Comparison of ENCODE assay signal across 8 cellular contexts in the genomic region with DNA sequence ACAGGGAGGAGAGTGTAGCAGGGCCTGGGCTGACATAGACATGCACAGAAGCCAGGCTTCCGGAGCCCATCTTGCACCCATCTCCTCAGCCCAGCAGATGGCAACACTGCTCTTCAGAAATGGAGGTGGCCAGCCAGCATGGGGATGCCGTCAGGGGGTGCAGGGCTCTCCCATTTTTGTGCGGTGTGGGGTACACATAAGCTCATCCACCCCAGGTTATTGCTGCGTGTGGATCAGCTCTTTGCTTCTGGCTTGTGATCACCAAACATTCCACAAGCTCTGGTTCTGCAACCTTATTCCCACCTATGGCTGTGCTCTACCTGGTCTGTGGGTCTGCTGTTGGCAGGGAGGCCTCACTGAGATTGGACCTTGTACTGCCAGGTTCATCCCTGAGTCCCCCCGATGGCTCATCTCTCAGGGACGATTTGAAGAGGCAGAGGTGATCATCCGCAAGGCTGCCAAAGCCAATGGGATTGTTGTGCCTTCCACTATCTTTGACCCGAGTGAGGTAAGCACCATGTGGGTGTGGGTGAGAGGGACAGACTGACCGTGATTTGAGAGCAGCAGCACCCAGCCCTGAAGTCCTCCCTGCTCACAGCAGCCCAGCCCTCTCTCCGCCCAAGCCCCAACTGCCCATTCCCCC. TPM values are rescaled to one million over a fixed set of nuclear protein-coding genes. Genes with fewer than 3 reads are reported as not detected.
DNase-seq lines count a peak whose midpoint lies in the region; ATAC-seq and TF ChIP-seq lines count a peak whose summit lies in the region.

No MANE protein-coding gene starts in this region.

- H3K4me3 Mint-ChIP-seq in CD4-positive, alpha-beta memory T cell, result peak overlapping the region in 1 of 8 donors; percentile 36
- no peak overlapping the region for H3K4me3 Mint-ChIP-seq in activated T-helper 2 cell treated with anti-CD3 and anti-CD28 coated beads, Interferon-gamma antibody, Interleukin-2, Interleukin-4, amounts not matched to agents 10 μg/mL and 5 μg/mL and 100 μg/mL, durations not matched to agents 14 hours and 24 hours and 36 hours (ENCODE audit: low read depth)

- intact Hi-C loops in CD4-positive, alpha-beta memory T cell (cut with micrococcal nuclease), result loop anchor here (1.0 to 10.0 kb wide), 6 partner anchors 25 to 328 kb away; partner anchors contain the start of gene IL3
- intact Hi-C loops in activated T-helper 2 cell treated with anti-CD3 and anti-CD28 coated beads, Interferon-gamma antibody, Interleukin-2, Interleukin-4, amounts not matched to agents 10 μg/mL and 5 μg/mL and 100 μg/mL, durations not matched to agents 14 hours and 24 hours and 36 hours (cut with micrococcal nuclease), result loop anchor here (1.0 to 5.0 kb wide), 5 partner anchors 41 to 496 kb away; partner anchors contain the start of gene KIF3A
- intact Hi-C loops in testis (cut with DNase I; ENCODE audit: low total_unique reads), result loop anchor here (5.0 kb wide), 1 partner anchor 111 kb away; no protein-coding TSS in a partner anchor

- WGBS in testis, 2 donors, result 41 to 43% methylated on average over 9 to 10 of the region's 10 CpGs

- H3K4me3 ChIP-seq in CD4-positive, alpha-beta memory T cell (ENCODE audit: low read length in 2 of 2), result no peak overlapping the region
- no peak overlapping the region for H3K4me3 ChIP-seq in fibroblast of villous mesenchyme (ENCODE audit: low read depth, low read length)
- no peak overlapping the region for H3K4me3 ChIP-seq in testis

- H3K36me3 Mint-ChIP-seq in CD4-positive, alpha-beta memory T cell, result peaks cover 0 to 1% of the 10 kb centered on the region in 2 donors
- no peaks in the 10 kb centered on the region for H3K36me3 Mint-ChIP-seq in activated T-helper 2 cell treated with anti-CD3 and anti-CD28 coated beads, Interferon-gamma antibody, Interleukin-2, Interleukin-4, amounts not matched to agents 10 μg/mL and 5 μg/mL and 100 μg/mL, durations not matched to agents 14 hours and 24 hours and 36 hours (ENCODE audit: low read depth)

- H3K27ac Mint-ChIP-seq in CD4-positive, alpha-beta memory T cell, result peak overlapping the region; percentile 22 to 88 (median 31)
- H3K27ac Mint-ChIP-seq in activated T-helper 2 cell treated with anti-CD3 and anti-CD28 coated beads, Interferon-gamma antibody, Interleukin-2, Interleukin-4, amounts not matched to agents 10 μg/mL and 5 μg/mL and 100 μg/mL, durations not matched to agents 14 hours and 24 hours and 36 hours, result peak overlapping the region; percentile 24

- H3K9me3 ChIP-seq in CD4-positive, alpha-beta memory T cell (ENCODE audit: control insufficient read depth in 1 of 2, low read length in 2 of 2), result no peaks in the 10 kb centered on the region
- H3K9me3 ChIP-seq in testis, result no peaks in the 10 kb centered on the region

- H3K27me3 Mint-ChIP-seq in CD4-positive, alpha-beta memory T cell, result no peaks in the 10 kb centered on the region
- H3K27me3 Mint-ChIP-seq in activated T-helper 2 cell treated with anti-CD3 and anti-CD28 coated beads, Interferon-gamma antibody, Interleukin-2, Interleukin-4, amounts not matched to agents 10 μg/mL and 5 μg/mL and 100 μg/mL, durations not matched to agents 14 hours and 24 hours and 36 hours (ENCODE audit: low read depth), result no peaks in the 10 kb centered on the region

- POLR2A ChIA-PET in CD4-positive, alpha-beta memory T cell (lab: Charles Lee; ENCODE audit: partially characterized antibody), result interaction anchor here (0.6 to 8.6 kb wide), 21 partner anchors 9 to 117 kb away, joined by 3 to 151 read pairs (median 5); partner anchors contain the start of genes IRF1 and SLC22A5

- peak; percentile 86 for ATAC-seq in GM19328 (IDR thresholded peaks at IDR 0.05; ENCODE audit: unreplicated experiment)
- ATAC-seq in HG03442 (IDR thresholded peaks at IDR 0.05; ENCODE audit: unreplicated experiment), result peak; percentile 85

- CTCF ChIA-PET in CD4-positive, alpha-beta memory T cell (lab: Charles Lee; ENCODE audit: partially characterized antibody), result interaction anchor here (0.7 to 16.9 kb wide), 38 partner anchors 10 to 496 kb away, joined by 3 to 543 read pairs (median 5); partner anchors contain the start of genes IRF1 and SLC22A5

- DNase-seq in CD4-positive, alpha-beta memory T cell, result peak; percentile 75 to 80 (median 78)
- DNase-seq in SHP77 (lab: John Stamatoyannopoulos, UW) (peak; percentile 24 to 54), fibroblast of villous mesenchyme (ENCODE audit: low read depth) (peak; percentile 80), occipital lobe (lab: John Stamatoyannopoulos, UW) (peak; percentile 20), testis (peak; percentile 81)
- DNase-seq in activated T-helper 2 cell treated with anti-CD3 and anti-CD28 coated beads, Interferon-gamma antibody, Interleukin-2, Interleukin-4, amounts not matched to agents 10 μg/mL and 5 μg/mL and 100 μg/mL, durations not matched to agents 14 hours and 24 hours and 36 hours (ENCODE audit: low spot score), result peak; percentile 73

- H3K4me1 Mint-ChIP-seq in CD4-positive, alpha-beta memory T cell, result peaks cover 20 to 53% (median 33%) of the 10 kb centered on the region in 4 donors
- peaks cover 42% of the 10 kb centered on the region for H3K4me1 Mint-ChIP-seq in activated T-helper 2 cell treated with anti-CD3 and anti-CD28 coated beads, Interferon-gamma antibody, Interleukin-2, Interleukin-4, amounts not matched to agents 10 μg/mL and 5 μg/mL and 100 μg/mL, durations not matched to agents 14 hours and 24 hours and 36 hours (ENCODE audit: low read depth)

- H3K27ac ChIP-seq in CD4-positive, alpha-beta memory T cell (ENCODE audit: low read depth, low read length), result no peak overlapping the region
- peak overlapping the region; percentile 35 to 66 for H3K27ac ChIP-seq in testis

- H3K36me3 ChIP-seq in CD4-positive, alpha-beta memory T cell (ENCODE audit: insufficient read depth, low read length), result no peaks in the 10 kb centered on the region
- H3K36me3 ChIP-seq in testis (ENCODE audit: low read depth, missing control alignments), result no peaks in the 10 kb centered on the region

- no peak for TF ChIP-seq POLR2A in testis (IDR thresholded peaks at IDR 0.05)

- no peaks in the 10 kb centered on the region for H3K9me3 Mint-ChIP-seq in CD4-positive, alpha-beta memory T cell
- H3K9me3 Mint-ChIP-seq in activated T-helper 2 cell treated with anti-CD3 and anti-CD28 coated beads, Interferon-gamma antibody, Interleukin-2, Interleukin-4, amounts not matched to agents 10 μg/mL and 5 μg/mL and 100 μg/mL, durations not matched to agents 14 hours and 24 hours and 36 hours, result no peaks in the 10 kb centered on the region

- peaks cover 20% of the 10 kb centered on the region for H3K4me1 ChIP-seq in CD4-positive, alpha-beta memory T cell (ENCODE audit: insufficient read depth, low read length)
- H3K4me1 ChIP-seq in testis, result peaks cover 30% of the 10 kb centered on the region

- no peaks in the 10 kb centered on the region for H3K27me3 ChIP-seq in CD4-positive, alpha-beta memory T cell (ENCODE audit: insufficient read depth, low read length)
- H3K27me3 ChIP-seq in testis, result no peaks in the 10 kb centered on the region

- TF ChIP-seq CTCF in fibroblast of villous mesenchyme (IDR thresholded peaks at IDR 0.05; ENCODE audit: insufficient read depth, low read depth, low read length) (peak; percentile 87), testis (IDR thresholded peaks at IDR 0.05) (peak; percentile 51 to 74 (median 57))

RNA-seq across cellular contexts. Expression of gene SLC22A5, which starts 17.3 kb away (rescaled TPM):
- 1 to 10 TPM; 8.9 to 10.0 TPM for total RNA-seq in CD4-positive, alpha-beta memory T cell
- 1 to 10 TPM; 1.9 to 2.9 TPM for polyA plus RNA-seq in CD4-positive, alpha-beta memory T cell
- 4.8 and 5.1 TPM in 2 replicates for total RNA-seq in activated T-helper 2 cell treated with anti-CD3 and anti-CD28 coated beads, Interferon-gamma antibody, Interleukin-2, Interleukin-4, amounts not matched to agents 10 μg/mL and 5 μg/mL and 100 μg/mL, durations not matched to agents 14 hours and 24 hours and 36 hours
- total RNA-seq in fibroblast of villous mesenchyme (5.8 and 7.3 TPM in 2 replicates), occipital lobe (10.5 TPM), testis (10 to 100 TPM in 1 of 2 donors, 1 to 10 TPM in 1; 9.5 to 11.8 TPM)
- polyA plus RNA-seq in testis (ENCODE audit: insufficient read depth, low read depth, low replicate concordance), result 11.9 TPM

Comparison
In these comparisons a context has a peak if more than half of its experiments do, and no peak if none do; other contexts are left out.
1. DNase-seq: peak in every context shown above with its lines; median percentile 81 in testis; 80 in fibroblast of villous mesenchyme; 78 in CD4-positive, alpha-beta memory T cell; 73 in activated T-helper 2 cell treated with anti-CD3 and anti-CD28 coated beads, Interferon-gamma antibody, Interleukin-2, Interleukin-4, amounts not matched to agents 10 μg/mL and 5 μg/mL and 100 μg/mL, durations not matched to agents 14 hours and 24 hours and 36 hours; 39 in SHP77; 20 in occipital lobe.